In genomic region chr5:34487956-34488355, GRCh38 we compare ENCODE assay signal across 17 cellular contexts.
DNase-seq lines count a peak whose midpoint lies in the region; ATAC-seq, FAIRE-seq and TF ChIP-seq lines count a peak whose summit lies in the region.
"Had no signal": no experiment of that assay in that cellular context is flagged by ENCODE, and none has a peak within 500 bp of the region (broad histone marks: within the 10 kb centered on the region; RNA-seq: fewer than 3 reads in every experiment).

No MANE protein-coding gene starts in this region.

- H4K20me1 ChIP-seq in HepG2 (ENCODE audit: insufficient read depth, low read length) (no peaks in the 10 kb centered on the region), smooth muscle cell (ENCODE audit: low read depth) (no peaks in the 10 kb centered on the region)

- intact Hi-C loops in body of pancreas (cut with DNase I) (no loop called here), HepG2 (cut with micrococcal nuclease; ENCODE audit: unreplicated experiment) (loop anchor here (1.0 to 5.0 kb wide), 5 partner anchors 35 to 351 kb away; partner anchors contain the start of gene TTC23L)
- intact Hi-C loops in activated CD8-positive, alpha-beta T cell treated with anti-CD3 and anti-CD28 coated beads for 36 hours (cut with micrococcal nuclease), result loop anchor here (5.0 kb wide), 1 partner anchor 409 kb away; no protein-coding TSS in a partner anchor

- TF ChIP-seq EP300 in HepG2 (IDR thresholded peaks at IDR 0.05; ENCODE audit: low read depth in 2 of 2, low read length in 2 of 2), result no peak
- no peak for TF ChIP-seq EP300 in HepG2 (CRISPR knock-in tag; IDR thresholded peaks at IDR 0.05; ENCODE audit: borderline replicate concordance)

- CTCF ChIA-PET in HepG2 (lab: Yijun Ruan, JAX; ENCODE audit: low intra/inter-chr PET ratio, low total read pairs), result no interaction called here
- CTCF ChIA-PET in activated CD8-positive, alpha-beta T cell treated with anti-CD3 and anti-CD28 coated beads for 36 hours (lab: Charles Lee), result interaction anchor here (0.6 to 3.7 kb wide), 8 partner anchors 13 to 1097 kb away, joined by 3 to 35 read pairs (median 4); no protein-coding TSS in a partner anchor

- TF ChIP-seq CTCF in C4-2B (conservative IDR thresholded peaks at IDR 0.05) (no peak), body of pancreas (IDR thresholded peaks at IDR 0.05) (no peak), HepG2 (CRISPR knock-in tag; IDR thresholded peaks at IDR 0.05) (no peak), smooth muscle cell (IDR thresholded peaks at IDR 0.05; ENCODE audit: borderline replicate concordance, insufficient read depth, poor library complexity, severe bottlenecking) (no peak)
- TF ChIP-seq CTCF in activated CD8-positive, alpha-beta T cell treated with anti-CD3 and anti-CD28 coated beads for 36 hours (IDR thresholded peaks at IDR 0.05), result no peak

- H3K27ac ChIP-seq in C4-2B (peak overlapping the region; percentile 55; the same call in 1 of the 2 replicates), body of pancreas (peak overlapping the region; percentile 78 to 87 (median 84)), HepG2 (ENCODE audit: extremely low read length, insufficient read depth, low read length) (peak overlapping the region; percentile 85), smooth muscle cell (ENCODE audit: low read depth) (peak overlapping the region; percentile 73)
- H3K27ac ChIP-seq: parathyroid adenoma had no signal

- H3K4me3 Mint-ChIP-seq in activated CD8-positive, alpha-beta T cell treated with anti-CD3 and anti-CD28 coated beads for 36 hours, result no peak overlapping the region
- H3K4me3 Mint-ChIP-seq: activated naive CD4-positive, alpha-beta T cell treated with anti-CD3 and anti-CD28 coated beads, Interleukin-2, amount 10 ng/mL, durations not matched to agents 7 days and 5 days; B cell; effector memory CD8-positive, alpha-beta T cell; T-helper 17 cell had no signal

- no peaks in the 10 kb centered on the region for H3K36me3 Mint-ChIP-seq in activated CD8-positive, alpha-beta T cell treated with anti-CD3 and anti-CD28 coated beads for 36 hours (ENCODE audit: low read depth)
- H3K36me3 Mint-ChIP-seq: activated naive CD4-positive, alpha-beta T cell treated with anti-CD3 and anti-CD28 coated beads, Interleukin-2, amount 10 ng/mL, durations not matched to agents 7 days and 5 days had no signal

- peak overlapping the region; percentile 90 for H3K4me2 ChIP-seq in HepG2 (ENCODE audit: low read depth, low read length)
- peak overlapping the region; percentile 19 for H3K4me2 ChIP-seq in smooth muscle cell

- H3K9me3 ChIP-seq in body of pancreas (no peaks in the 10 kb centered on the region), HepG2 (ENCODE audit: low read length) (no peaks in the 10 kb centered on the region), smooth muscle cell (replicated peaks; ENCODE audit: low read depth) (no peaks in the 10 kb centered on the region)

- H2AFZ ChIP-seq in HepG2 (ENCODE audit: low read length) (no peak overlapping the region), smooth muscle cell (ENCODE audit: low read depth) (no peak overlapping the region)
- H2AFZ ChIP-seq: parathyroid adenoma had no signal

- H3F3A ChIP-seq in smooth muscle cell (ENCODE audit: low read depth), result peaks cover 21% of the 10 kb centered on the region

- in situ Hi-C loops in HepG2 (cut with HindIII; ENCODE audit: extremely low pct_ligation_motif_present, low pct_unique_long_range_greater_than_20kb), result loop anchor here (5.0 to 10.0 kb wide), 4 partner anchors 47 to 517 kb away; partner anchors contain the start of gene RAI14

- no peaks in the 10 kb centered on the region for H3K79me2 ChIP-seq in HepG2 (ENCODE audit: insufficient read depth, low read length)
- H3K79me2 ChIP-seq in smooth muscle cell (ENCODE audit: low read depth), result no peaks in the 10 kb centered on the region
- H3K79me2 ChIP-seq: parathyroid adenoma had no signal

- H3K4me1 ChIP-seq in body of pancreas, result peaks cover 53% of the 10 kb centered on the region
- H3K4me1 ChIP-seq in HepG2 (ENCODE audit: insufficient read depth, low read length), result peaks cover 82% of the 10 kb centered on the region
- H3K4me1 ChIP-seq in smooth muscle cell (ENCODE audit: low read depth), result peaks cover 44% of the 10 kb centered on the region
- H3K4me1 ChIP-seq: parathyroid adenoma had no signal

- H3K4me3 ChIP-seq in body of pancreas, result no peak overlapping the region
- H3K4me3 ChIP-seq in HepG2 (replicated peaks in 1 of 3; ENCODE audit: insufficient read depth in 1 of 3, low read depth in 2 of 3, low read length in 3 of 3), result peak overlapping the region; percentile 28 to 58 (median 33)
- H3K4me3 ChIP-seq in smooth muscle cell, result no peak overlapping the region

- H3K9me3 Mint-ChIP-seq in activated CD8-positive, alpha-beta T cell treated with anti-CD3 and anti-CD28 coated beads for 36 hours, result no peaks in the 10 kb centered on the region
- H3K9me3 Mint-ChIP-seq: activated naive CD4-positive, alpha-beta T cell treated with anti-CD3 and anti-CD28 coated beads, Interleukin-2, amount 10 ng/mL, durations not matched to agents 7 days and 5 days; effector memory CD8-positive, alpha-beta T cell had no signal

- DNase-seq in body of pancreas (no peak), HepG2 (ENCODE audit: low spot score) (no peak), smooth muscle cell (lab: John Stamatoyannopoulos, UW; ENCODE audit: unreplicated experiment) (no peak), SKM-1 (lab: John Stamatoyannopoulos, UW; ENCODE audit: unreplicated experiment) (no peak), middle frontal gyrus (ENCODE audit: extremely low spot score, low spot score) (no peak)
- no peak for DNase-seq in activated CD4-positive, alpha-beta T cell treated with anti-CD3 and anti-CD28 coated beads, Interleukin-2, amount 50 U/mL, for 48 hours
- DNase-seq in activated CD8-positive, alpha-beta T cell treated with anti-CD3 and anti-CD28 coated beads for 36 hours, result no peak
- DNase-seq: activated CD8-positive, alpha-beta memory T cell treated with anti-CD3 and anti-CD28 coated beads, Interleukin-2, amount 50 U/mL, for 4 hours; activated naive CD4-positive, alpha-beta T cell treated with anti-CD3 and anti-CD28 coated beads, Interleukin-2, amount 10 ng/mL, durations not matched to agents 7 days and 5 days; DMS 273 treated with DMSO at 0.1 percent for 48 hours; effector memory CD8-positive, alpha-beta T cell; midbrain; NCI-H526; T-helper 17 cell had no signal

- WGBS in body of pancreas, 2 donors, result 34 to 46% methylated on average over 3 of the region's 3 CpGs
- WGBS in HepG2 (ENCODE audit: low lambda C conversion rate), result 5% methylated on average over 3 of the region's 3 CpGs
- 52% methylated on average over 3 of the region's 3 CpGs for WGBS in smooth muscle cell (ENCODE audit: low lambda C conversion rate)

- no peak for TF ChIP-seq RAD21 in HepG2 (CRISPR knock-in tag; IDR thresholded peaks at IDR 0.05)

- no peak for TF ChIP-seq POLR2A in body of pancreas (IDR thresholded peaks at IDR 0.05)
- TF ChIP-seq POLR2A in HepG2 (IDR thresholded peaks at IDR 0.05; ENCODE audit: insufficient read depth in 1 of 2, low read depth in 2 of 2, low read length in 2 of 2), result no peak

- ATAC-seq in body of pancreas (no peak), HepG2 (peak; percentile 60)
- no peak for ATAC-seq in activated CD8-positive, alpha-beta T cell treated with anti-CD3 and anti-CD28 coated beads for 36 hours
- ATAC-seq: effector memory CD8-positive, alpha-beta T cell; T-helper 17 cell had no signal

- BruUV-seq in HepG2 (replicated peaks; lab: Mats Ljungman, UMichigan), result TSS peak; percentile 73

- POLR2A ChIA-PET in HepG2 (lab: Yijun Ruan, JAX), result interaction anchor here (1.0 to 1.9 kb wide), 8 partner anchors 9 to 428 kb away, joined by 3 to 10 read pairs (median 3); partner anchors contain the start of genes BRIX1 and TTC23L
- POLR2A ChIA-PET in activated CD8-positive, alpha-beta T cell treated with anti-CD3 and anti-CD28 coated beads for 36 hours (lab: Charles Lee), result no interaction called here

- H3K27ac Mint-ChIP-seq in activated CD8-positive, alpha-beta T cell treated with anti-CD3 and anti-CD28 coated beads for 36 hours, result no peak overlapping the region
- H3K27ac Mint-ChIP-seq: activated naive CD4-positive, alpha-beta T cell treated with anti-CD3 and anti-CD28 coated beads, Interleukin-2, amount 10 ng/mL, durations not matched to agents 7 days and 5 days; B cell; effector memory CD8-positive, alpha-beta T cell; T-helper 17 cell had no signal

- H3K36me3 ChIP-seq in body of pancreas (replicated peaks in 1 of 2; ENCODE audit: insufficient read depth in 1 of 2, low read depth in 2 of 2), result no peaks in the 10 kb centered on the region
- no peaks in the 10 kb centered on the region for H3K36me3 ChIP-seq in HepG2 (replicated peaks in 1 of 2; ENCODE audit: control insufficient read depth in 1 of 2, insufficient read depth in 2 of 2, low read length in 2 of 2)
- H3K36me3 ChIP-seq in smooth muscle cell (ENCODE audit: low read depth), result no peaks in the 10 kb centered on the region

- H3K27me3 ChIP-seq in body of pancreas (no peaks in the 10 kb centered on the region), HepG2 (ENCODE audit: control insufficient read depth in 1 of 2, insufficient read depth in 2 of 2, low read length in 2 of 2) (0 out of 5 replicates have a peak, but pooled peaks cover 0 to 4% of the 10 kb centered on the region in 2 experiments), smooth muscle cell (ENCODE audit: low read depth) (no peaks in the 10 kb centered on the region)

- H3K9ac ChIP-seq in HepG2 (ENCODE audit: insufficient read depth, low read depth, low read length), result peak overlapping the region; percentile 59
- H3K9ac ChIP-seq in smooth muscle cell (ENCODE audit: low read depth), result no peak overlapping the region
- H3K9ac ChIP-seq: parathyroid adenoma had no signal

- FAIRE-seq in HepG2 (lab: Jason Lieb, UNC), result no peak

- H3K4me1 Mint-ChIP-seq in activated CD8-positive, alpha-beta T cell treated with anti-CD3 and anti-CD28 coated beads for 36 hours (ENCODE audit: low read depth), result peaks cover 2% of the 10 kb centered on the region
- H3K4me1 Mint-ChIP-seq: activated naive CD4-positive, alpha-beta T cell treated with anti-CD3 and anti-CD28 coated beads, Interleukin-2, amount 10 ng/mL, durations not matched to agents 7 days and 5 days; B cell had no signal

- peaks cover 18% of the 10 kb centered on the region for H3K27me3 Mint-ChIP-seq in activated CD8-positive, alpha-beta T cell treated with anti-CD3 and anti-CD28 coated beads for 36 hours
- H3K27me3 Mint-ChIP-seq: B cell had no signal

Comparison
In these comparisons a context has a peak if more than half of its experiments do, and no peak if none do; other contexts are left out.
1. H3K4me3 ChIP-seq: peak in HepG2 (3 of 3); none in body of pancreas (0 of 2) and smooth muscle cell (single experiment).
2. Peak in every context shown above with its lines, with median percentiles within 50 percentile points of each other: H3K27ac ChIP-seq.